Comparison of ENCODE assay signal across 19 cellular contexts in genomic region chr18:1062592-1062991, GRCh38.
DNase-seq lines count a peak whose midpoint lies in the region; ATAC-seq and TF ChIP-seq lines count a peak whose summit lies in the region.
"Had no signal": no experiment of that assay in that cellular context is flagged by ENCODE, and none has a peak within 500 bp of the region (broad histone marks: within the 10 kb centered on the region; RNA-seq: fewer than 3 reads in every experiment).

No MANE protein-coding gene starts in this region.

- no peaks in the 10 kb centered on the region for H3K36me3 Mint-ChIP-seq in CD8-positive, alpha-beta T cell
- no peaks in the 10 kb centered on the region for H3K36me3 Mint-ChIP-seq in activated naive CD8-positive, alpha-beta T cell treated with anti-CD3 and anti-CD28 coated beads for 36 hours
- H3K36me3 Mint-ChIP-seq: activated CD8-positive, alpha-beta memory T cell treated with anti-CD3 and anti-CD28 coated beads, Interleukin-2, amount 10 ng/mL, durations not matched to agents 7 days and 5 days had no signal

- POLR2A ChIA-PET in CD8-positive, alpha-beta T cell (lab: Charles Lee), result no interaction called here

- H3K36me3 ChIP-seq in CD8-positive, alpha-beta T cell (ENCODE audit: insufficient read depth, low read length), result no peaks in the 10 kb centered on the region
- H3K36me3 ChIP-seq in hepatocyte (replicated peaks; ENCODE audit: insufficient read depth, low read depth), result no peaks in the 10 kb centered on the region
- H3K36me3 ChIP-seq: esophagus squamous epithelium, heart right ventricle, pancreas, transverse colon had no signal

- peaks cover 2% of the 10 kb centered on the region for H3K27me3 Mint-ChIP-seq in CD8-positive, alpha-beta T cell (ENCODE audit: low read depth)
- no peaks in the 10 kb centered on the region for H3K27me3 Mint-ChIP-seq in activated naive CD8-positive, alpha-beta T cell treated with anti-CD3 and anti-CD28 coated beads for 36 hours
- H3K27me3 Mint-ChIP-seq: activated CD8-positive, alpha-beta memory T cell treated with anti-CD3 and anti-CD28 coated beads, Interleukin-2, amount 10 ng/mL, durations not matched to agents 7 days and 5 days; dendritic cell treated with granulocyte-macrophage colony-stimulating factor and Interleukin-4, amounts not matched to agents 40 ng/mL and 50 ng/mL, for 4 days had no signal

- no peaks in the 10 kb centered on the region for H3K79me2 ChIP-seq in hepatocyte

- in situ Hi-C loops in ACHN (cut with HindIII; ENCODE audit: low pct_ligation_motif_present, low pct_unique_long_range_greater_than_20kb, low sequenced_read_pairs), result no loop called here
- in situ Hi-C loops in SK-MEL-5 (cut with HindIII; ENCODE audit: low pct_unique_long_range_greater_than_20kb, low sequenced_read_pairs), result no loop called here

- 0 out of 2 replicates have a peak, but pooled peaks have one; percentile 12 for TF ChIP-seq CTCF in GM12874 (IDR thresholded peaks at IDR 0.05; ENCODE audit: insufficient read depth, low read depth, low read length)
- peak; percentile 21 for TF ChIP-seq CTCF in fibroblast of the aortic adventitia (IDR thresholded peaks at IDR 0.05; ENCODE audit: insufficient read depth, low read length)
- TF ChIP-seq CTCF in CD8-positive, alpha-beta T cell (IDR thresholded peaks at IDR 0.05), result no peak
- no peak for TF ChIP-seq CTCF in hepatocyte (IDR thresholded peaks at IDR 0.05; ENCODE audit: poor library complexity)

- H3K9me3 Mint-ChIP-seq in CD8-positive, alpha-beta T cell, result no peaks in the 10 kb centered on the region
- H3K9me3 Mint-ChIP-seq in activated naive CD8-positive, alpha-beta T cell treated with anti-CD3 and anti-CD28 coated beads for 36 hours, result peaks cover 11% of the 10 kb centered on the region

- no peaks in the 10 kb centered on the region for H4K20me1 ChIP-seq in hepatocyte (ENCODE audit: insufficient read depth, poor library complexity, severe bottlenecking)

- ATAC-seq in CD8-positive, alpha-beta T cell, result no peak
- no peak for ATAC-seq in HG03469 (IDR thresholded peaks at IDR 0.05; ENCODE audit: unreplicated experiment)
- ATAC-seq: activated CD8-positive, alpha-beta memory T cell treated with anti-CD3 and anti-CD28 coated beads, Interleukin-2, amount 10 ng/mL, durations not matched to agents 7 days and 5 days; heart right ventricle; left lobe of liver; pancreas had no signal

- no peaks in the 10 kb centered on the region for H3K4me1 ChIP-seq in CD8-positive, alpha-beta T cell (ENCODE audit: insufficient read depth, low read length)
- no peaks in the 10 kb centered on the region for H3K4me1 ChIP-seq in hepatocyte (ENCODE audit: insufficient read depth)
- H3K4me1 ChIP-seq: esophagus squamous epithelium, heart right ventricle, pancreas, transverse colon had no signal

- H2AFZ ChIP-seq in hepatocyte, result no peak overlapping the region

- H3K4me1 Mint-ChIP-seq in CD8-positive, alpha-beta T cell (ENCODE audit: low read depth), result no peaks in the 10 kb centered on the region
- H3K4me1 Mint-ChIP-seq in activated naive CD8-positive, alpha-beta T cell treated with anti-CD3 and anti-CD28 coated beads for 36 hours, result no peaks in the 10 kb centered on the region
- H3K4me1 Mint-ChIP-seq: activated CD8-positive, alpha-beta memory T cell treated with anti-CD3 and anti-CD28 coated beads, Interleukin-2, amount 10 ng/mL, durations not matched to agents 7 days and 5 days had no signal

- DNase-seq in ACHN, result peak; percentile 19
- DNase-seq in SK-MEL-5 (ENCODE audit: low read depth, low spot score), result peak; percentile 61
- DNase-seq in fibroblast of the aortic adventitia (ENCODE audit: low read depth), result peak; percentile 21
- no peak for DNase-seq in CD8-positive, alpha-beta T cell
- no peak for DNase-seq in hepatocyte (ENCODE audit: low spot score)
- DNase-seq in activated naive CD8-positive, alpha-beta T cell treated with anti-CD3 and anti-CD28 coated beads for 36 hours, result no peak
- DNase-seq: activated CD4-positive, CD25-positive, alpha-beta regulatory T cell treated with anti-CD3 and anti-CD28 coated beads, Interleukin-2, amount 50 U/mL, for 72 hours; activated CD8-positive, alpha-beta memory T cell treated with anti-CD3 and anti-CD28 coated beads, Interleukin-2, amount 10 ng/mL, durations not matched to agents 7 days and 5 days; activated effector memory CD4-positive, alpha-beta T cell treated with anti-CD3 and anti-CD28 coated beads, Interleukin-2, amount 50 U/mL, for 16 hours; esophagus squamous epithelium; heart right ventricle; pancreas; small intestine; transverse colon had no signal

- WGBS in hepatocyte (ENCODE audit: low lambda C conversion rate, missing lambda C conversion rate), result 87% methylated on average over 2 of the region's 2 CpGs

- no peaks in the 10 kb centered on the region for H3K27me3 ChIP-seq in CD8-positive, alpha-beta T cell (ENCODE audit: insufficient read depth, low read length)
- no peaks in the 10 kb centered on the region for H3K27me3 ChIP-seq in hepatocyte
- H3K27me3 ChIP-seq: esophagus squamous epithelium, heart right ventricle, pancreas, transverse colon had no signal

- no peaks in the 10 kb centered on the region for H3K9me2 ChIP-seq in hepatocyte (replicated peaks; ENCODE audit: insufficient read depth)

- no peak overlapping the region for H3K27ac Mint-ChIP-seq in CD8-positive, alpha-beta T cell
- no peak overlapping the region for H3K27ac Mint-ChIP-seq in activated naive CD8-positive, alpha-beta T cell treated with anti-CD3 and anti-CD28 coated beads for 36 hours
- H3K27ac Mint-ChIP-seq: activated CD8-positive, alpha-beta memory T cell treated with anti-CD3 and anti-CD28 coated beads, Interleukin-2, amount 10 ng/mL, durations not matched to agents 7 days and 5 days; dendritic cell treated with granulocyte-macrophage colony-stimulating factor and Interleukin-4, amounts not matched to agents 40 ng/mL and 50 ng/mL, for 4 days; T-helper 1 cell treated with Interleukin-12 subunit alpha and Interleukin-12 subunit beta and Interleukin-4 antibody, amounts not matched to agents 30 μg/mL and 1 μg/mL, for 36 hours had no signal

- no peak overlapping the region for H3K4me3 Mint-ChIP-seq in CD8-positive, alpha-beta T cell
- H3K4me3 Mint-ChIP-seq in activated naive CD8-positive, alpha-beta T cell treated with anti-CD3 and anti-CD28 coated beads for 36 hours, result no peak overlapping the region
- H3K4me3 Mint-ChIP-seq: activated CD8-positive, alpha-beta memory T cell treated with anti-CD3 and anti-CD28 coated beads, Interleukin-2, amount 10 ng/mL, durations not matched to agents 7 days and 5 days; dendritic cell treated with granulocyte-macrophage colony-stimulating factor and Interleukin-4, amounts not matched to agents 40 ng/mL and 50 ng/mL, for 4 days; T-helper 1 cell treated with Interleukin-12 subunit alpha and Interleukin-12 subunit beta and Interleukin-4 antibody, amounts not matched to agents 30 μg/mL and 1 μg/mL, for 36 hours had no signal

- no peak overlapping the region for H3K4me2 ChIP-seq in hepatocyte

- H3K27ac ChIP-seq in CD8-positive, alpha-beta T cell (ENCODE audit: low read depth, low read length), result no peak overlapping the region
- no peak overlapping the region for H3K27ac ChIP-seq in hepatocyte
- H3K27ac ChIP-seq: esophagus squamous epithelium, heart right ventricle, pancreas, transverse colon had no signal

- intact Hi-C loops in CD8-positive, alpha-beta T cell (cut with DNase I, micrococcal nuclease), result no loop called here

- H3K4me3 ChIP-seq in fibroblast of the aortic adventitia (ENCODE audit: low read depth, low read length) (no peak overlapping the region), hepatocyte (no peak overlapping the region)
- no peak overlapping the region for H3K4me3 ChIP-seq in CD8-positive, alpha-beta T cell (ENCODE audit: low read depth, low read length)
- H3K4me3 ChIP-seq: esophagus squamous epithelium, heart right ventricle, pancreas, transverse colon had no signal

- H3K9me3 ChIP-seq in CD8-positive, alpha-beta T cell (ENCODE audit: low read length), result no peaks in the 10 kb centered on the region
- no peaks in the 10 kb centered on the region for H3K9me3 ChIP-seq in hepatocyte (ENCODE audit: low read depth)
- H3K9me3 ChIP-seq: esophagus squamous epithelium, pancreas had no signal

- CTCF ChIA-PET in CD8-positive, alpha-beta T cell (lab: Charles Lee), result no interaction called here

Comparison
In these comparisons a context has a peak if more than half of its experiments do, and no peak if none do; other contexts are left out.
1. DNase-seq: peak in ACHN (single experiment), SK-MEL-5 (single experiment) and fibroblast of the aortic adventitia (single experiment); none in CD8-positive, alpha-beta T cell (0 of 7), hepatocyte (single experiment) and activated naive CD8-positive, alpha-beta T cell treated with anti-CD3 and anti-CD28 coated beads for 36 hours (single experiment).
2. CTCF ChIP-seq: peak in GM12874 (single experiment) and fibroblast of the aortic adventitia (single experiment); none in CD8-positive, alpha-beta T cell (single experiment) and hepatocyte (single experiment).